In the genomic region with DNA sequence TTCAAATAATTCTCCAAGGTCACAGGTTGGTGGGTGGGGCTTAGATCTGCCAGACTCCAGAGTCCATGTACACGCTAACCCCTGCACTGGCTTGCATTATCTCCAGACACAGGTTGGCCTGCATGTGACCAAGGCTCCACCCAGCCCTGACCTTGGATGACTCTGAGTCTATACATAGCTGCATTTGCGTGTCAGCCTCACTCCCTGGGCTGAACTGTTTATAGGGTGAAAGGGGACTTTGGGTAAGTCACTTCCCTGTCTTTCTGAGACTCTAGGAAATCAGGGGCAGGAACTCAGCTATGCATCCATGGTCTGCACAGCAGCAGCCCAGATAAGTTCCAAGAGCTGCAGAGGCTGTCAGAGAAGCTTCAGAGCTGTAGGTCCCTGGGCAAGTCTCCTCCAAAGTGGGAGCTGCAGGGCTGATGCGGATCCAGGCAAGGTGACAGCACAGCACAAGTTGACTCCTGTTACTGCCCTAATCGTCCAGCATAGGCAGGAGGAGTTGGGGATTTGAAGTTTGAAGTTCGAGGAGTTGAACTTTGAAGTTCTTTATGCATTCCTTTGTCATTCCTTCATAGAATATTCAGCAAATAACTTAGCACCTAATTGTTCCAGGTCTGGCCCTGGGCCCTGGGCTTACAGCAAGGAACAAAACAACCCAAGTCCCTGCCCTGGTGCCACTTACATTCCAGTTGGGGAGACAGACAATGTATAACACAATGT, we compare ENCODE assay signal across 8 cellular contexts. TPM values are rescaled to one million over a fixed set of nuclear protein-coding genes. Genes with fewer than 3 reads are reported as not detected.
DNase-seq lines count a peak whose midpoint lies in the region; ATAC-seq and TF ChIP-seq lines count a peak whose summit lies in the region.

No MANE protein-coding gene starts in this region.

- ATAC-seq in GM18520 (IDR thresholded peaks at IDR 0.05; ENCODE audit: unreplicated experiment): peak; percentile 15
- peak; percentile 29 for ATAC-seq in HG02981 (IDR thresholded peaks at IDR 0.05; ENCODE audit: unreplicated experiment)

- no peak overlapping the region for H3K4me2 ChIP-seq in neuronal stem cell (ENCODE audit: insufficient read depth, low read length, poor library complexity, severe bottlenecking)

- H3K9me3 ChIP-seq in stomach smooth muscle (ENCODE audit: control insufficient read depth in 2 of 2, low read length in 2 of 2) (no peaks in the 10 kb centered on the region), neuronal stem cell (replicated peaks in 1 of 2; ENCODE audit: control insufficient read depth in 2 of 2, insufficient read depth in 1 of 2, low read depth in 1 of 2, low read length in 2 of 2) (no peaks in the 10 kb centered on the region)

- no peak overlapping the region for H4K91ac ChIP-seq in neuronal stem cell (ENCODE audit: low read depth, low read length, poor library complexity)

- H3K9ac ChIP-seq in stomach smooth muscle (ENCODE audit: low read length in 2 of 2): peak overlapping the region in 1 of 2 donors; percentile 21
- no peak overlapping the region for H3K9ac ChIP-seq in neuronal stem cell (ENCODE audit: low read depth, low read length, poor library complexity)

- no peaks in the 10 kb centered on the region for H3K79me1 ChIP-seq in neuronal stem cell (ENCODE audit: low read depth, low read length)

- no peak overlapping the region for H3K23ac ChIP-seq in neuronal stem cell (ENCODE audit: low read depth, low read length, poor library complexity)

- no peak overlapping the region for H2BK12ac ChIP-seq in neuronal stem cell (ENCODE audit: low read length)

- H3K14ac ChIP-seq in neuronal stem cell (ENCODE audit: low read length): no peak overlapping the region

- WGBS in neuronal stem cell (ENCODE audit: extremely low coverage in 2 of 2, insufficient read length in 2 of 2, insufficient replicate concordance in 1 of 2), 2 donors: no CpG with 5 or more reads among the region's 5 CpGs

- H3K27ac ChIP-seq in stomach smooth muscle (ENCODE audit: low read length) (peak overlapping the region; percentile 31), dorsolateral prefrontal cortex (peak overlapping the region in 1 of 59 donors; percentile 11), neuronal stem cell (replicated peaks; ENCODE audit: low read length) (no peak overlapping the region)

- peak; percentile 47 for DNase-seq in SIG-M5 (lab: John Stamatoyannopoulos, UW)
- peak; percentile 83 for DNase-seq in fibroblast of villous mesenchyme (ENCODE audit: low read depth)
- no peak for DNase-seq in dorsolateral prefrontal cortex
- no peak for DNase-seq in neuronal stem cell (ENCODE audit: low spot score)
- no peak for DNase-seq in glomerular visceral epithelial cell (ENCODE audit: extremely low spot score)

- H4K8ac ChIP-seq in neuronal stem cell (ENCODE audit: low read depth, low read length): no peak overlapping the region

- no peak overlapping the region for H2BK5ac ChIP-seq in neuronal stem cell (ENCODE audit: low read length)

- H3K27me3 ChIP-seq in stomach smooth muscle (ENCODE audit: control insufficient read depth in 1 of 2, insufficient read depth in 2 of 2, low read length in 2 of 2) (no peaks in the 10 kb centered on the region), dorsolateral prefrontal cortex (no peaks in the 10 kb centered on the region), neuronal stem cell (ENCODE audit: control insufficient read depth in 3 of 3, insufficient read depth in 3 of 3, low read depth in 1 of 3, low read length in 3 of 3) (no peaks in the 10 kb centered on the region)

- TF ChIP-seq CTCF in fibroblast of villous mesenchyme (IDR thresholded peaks at IDR 0.05; ENCODE audit: insufficient read depth, low read depth, low read length) (no peak), dorsolateral prefrontal cortex (IDR thresholded peaks at IDR 0.05 in 54 of 56, conservative IDR thresholded peaks at IDR 0.05 in 2 of 56; ENCODE audit: low read depth in 1 of 56, partially characterized antibody in 56 of 56) (no peak)

- H3K4me1 ChIP-seq in stomach smooth muscle (ENCODE audit: control insufficient read depth, insufficient read depth, low read length): peaks cover 89% of the 10 kb centered on the region
- H3K4me1 ChIP-seq in neuronal stem cell (ENCODE audit: control insufficient read depth in 2 of 2, insufficient read depth in 1 of 2, low read depth in 1 of 2, low read length in 2 of 2): peaks cover 4 to 7% of the 10 kb centered on the region in 2 donors

- no peak overlapping the region for H3K18ac ChIP-seq in neuronal stem cell (ENCODE audit: low read length)

- H3K4me3 ChIP-seq in fibroblast of villous mesenchyme (ENCODE audit: low read depth, low read length) (no peak overlapping the region), stomach smooth muscle (ENCODE audit: low read length in 2 of 2) (peak overlapping the region in 1 of 2 donors; percentile 44), dorsolateral prefrontal cortex (no peak overlapping the region), neuronal stem cell (ENCODE audit: low read length in 2 of 2) (no peak overlapping the region)

- H3K4ac ChIP-seq in neuronal stem cell (ENCODE audit: low read length): no peak overlapping the region

- no peak overlapping the region for H2AFZ ChIP-seq in neuronal stem cell (ENCODE audit: low read length)

- intact Hi-C loops in dorsolateral prefrontal cortex (cut with DNase I): no loop called here

- no peak overlapping the region for H2AK5ac ChIP-seq in neuronal stem cell (ENCODE audit: low read depth, low read length)

- H3K36me3 ChIP-seq in stomach smooth muscle (ENCODE audit: control insufficient read depth in 2 of 2, insufficient read depth in 2 of 2, low read length in 2 of 2): peaks cover 8 to 11% of the 10 kb centered on the region in 2 donors
- H3K36me3 ChIP-seq in neuronal stem cell (replicated peaks in 1 of 2; ENCODE audit: control insufficient read depth in 2 of 2, insufficient read depth in 2 of 2, low read length in 2 of 2): no peaks in the 10 kb centered on the region

- no peak overlapping the region for H2BK15ac ChIP-seq in neuronal stem cell (ENCODE audit: low read length)

- no peak overlapping the region for H2BK120ac ChIP-seq in neuronal stem cell (ENCODE audit: low read depth, low read length)

RNA-seq across cellular contexts. Expression of a gene that starts 53.4 kb away (rescaled TPM):
- total RNA-seq in fibroblast of villous mesenchyme (5.8 and 7.3 TPM in 2 replicates), dorsolateral prefrontal cortex (10 to 100 TPM in 109 of 120 experiments, 1 to 10 TPM in 11; 8.0 to 25.9 (median 13.9) TPM)
- polyA plus RNA-seq in neuronal stem cell (2013, experiment 1 of 2): 2.5 TPM
- 1.9 TPM for polyA plus RNA-seq in neuronal stem cell (2013, experiment 2 of 2)

Comparison
In these comparisons a context has a peak if more than half of its experiments do, and no peak if none do; other contexts are left out.
1. DNase-seq: peak in SIG-M5 (single experiment) and fibroblast of villous mesenchyme (single experiment); none in dorsolateral prefrontal cortex (0 of 10), neuronal stem cell (single experiment) and glomerular visceral epithelial cell (single experiment).